In genomic region chr15:89665449-89666146, GRCh38 we compare ENCODE assay signal across 8 cellular contexts. TPM values are rescaled to one million over a fixed set of nuclear protein-coding genes. Genes with fewer than 3 reads are reported as not detected.
DNase-seq lines count a peak whose midpoint lies in the region; ATAC-seq and TF ChIP-seq lines count a peak whose summit lies in the region.

No MANE protein-coding gene starts in this region.

- no peak overlapping the region for H3K4me3 Mint-ChIP-seq in activated naive CD8-positive, alpha-beta T cell treated with anti-CD3 and anti-CD28 coated beads, Interleukin-2, amount 50 U/mL, for 24 hours

- peak overlapping the region; percentile 22 to 44 for H3K4me3 ChIP-seq in right atrium auricular region
- peak overlapping the region; percentile 44 for H3K4me3 ChIP-seq in retinal pigment epithelial cell (ENCODE audit: low read length)

- H3K27ac ChIP-seq in right atrium auricular region, result peak overlapping the region; percentile 82 to 92

- peaks cover 34% of the 10 kb centered on the region for H3K27me3 Mint-ChIP-seq in activated naive CD8-positive, alpha-beta T cell treated with anti-CD3 and anti-CD28 coated beads, Interleukin-2, amount 50 U/mL, for 24 hours

- peak; percentile 45 for DNase-seq in D341Med (ENCODE audit: low spot score)
- peak; percentile 14 for DNase-seq in activated naive CD8-positive, alpha-beta T cell treated with anti-CD3 and anti-CD28 coated beads, Interleukin-2, amount 50 U/mL, for 24 hours
- DNase-seq in right atrium auricular region (ENCODE audit: low spot score), result peak; percentile 79
- no peak for DNase-seq in retinal pigment epithelial cell (ENCODE audit: low read depth)
- no peak for DNase-seq in NCI-H1930 (lab: John Stamatoyannopoulos, UW)
- DNase-seq in COLO829 (ENCODE audit: low spot score), result no peak
- DNase-seq in NCI-H187 treated with DMSO at 0.1 percent for 48 hours (lab: John Stamatoyannopoulos, UW), result no peak

- H3K36me3 Mint-ChIP-seq in activated naive CD8-positive, alpha-beta T cell treated with anti-CD3 and anti-CD28 coated beads, Interleukin-2, amount 50 U/mL, for 24 hours (ENCODE audit: low read depth), result no peaks in the 10 kb centered on the region

- peaks cover 0 to 28% of the 10 kb centered on the region in 2 donors for H3K4me1 ChIP-seq in right atrium auricular region

- no peaks in the 10 kb centered on the region for H3K36me3 ChIP-seq in right atrium auricular region

- H3K9me3 Mint-ChIP-seq in activated naive CD8-positive, alpha-beta T cell treated with anti-CD3 and anti-CD28 coated beads, Interleukin-2, amount 50 U/mL, for 24 hours, result no peaks in the 10 kb centered on the region

- H3K27ac Mint-ChIP-seq in activated naive CD8-positive, alpha-beta T cell treated with anti-CD3 and anti-CD28 coated beads, Interleukin-2, amount 50 U/mL, for 24 hours, result no peak overlapping the region

- H3K9me3 ChIP-seq in right atrium auricular region, result no peaks in the 10 kb centered on the region

- peaks cover 1% of the 10 kb centered on the region for H3K4me1 Mint-ChIP-seq in activated naive CD8-positive, alpha-beta T cell treated with anti-CD3 and anti-CD28 coated beads, Interleukin-2, amount 50 U/mL, for 24 hours

- peak; percentile 44 for ATAC-seq in HG03432 (IDR thresholded peaks at IDR 0.05; ENCODE audit: unreplicated experiment)
- peak; percentile 56 for ATAC-seq in activated naive CD8-positive, alpha-beta T cell treated with anti-CD3 and anti-CD28 coated beads, Interleukin-2, amount 50 U/mL, for 24 hours

- no peak for TF ChIP-seq CTCF in right atrium auricular region (IDR thresholded peaks at IDR 0.05)
- no peak for TF ChIP-seq CTCF in retinal pigment epithelial cell (conservative IDR thresholded peaks at IDR 0.05; ENCODE audit: low read depth, low read length)

- H3K27me3 ChIP-seq in right atrium auricular region, result no peaks in the 10 kb centered on the region

RNA-seq across cellular contexts. Expression of gene KIF7, which starts 10.3 kb away (rescaled TPM):
- 1 to 10 TPM; 2.9 to 7.6 TPM for total RNA-seq in right atrium auricular region

RNA-seq across cellular contexts. Expression of gene PLIN1, which starts 13.6 kb away (rescaled TPM):
- total RNA-seq in right atrium auricular region, result 10 to 100 TPM in 1 of 2 donors, 1 to 10 TPM in 1; 3.6 to 22.6 TPM

RNA-seq across cellular contexts. Expression of gene PEX11A, which starts 25.0 kb away (rescaled TPM):
- total RNA-seq in right atrium auricular region, result 10 to 100 TPM; 11.6 to 14.8 TPM

RNA-seq across cellular contexts. Expression of gene WDR93, which starts 25.0 kb away (rescaled TPM):
- under 1 TPM in 1 of 2 donors, not detected in 1; 0.20 TPM for total RNA-seq in right atrium auricular region

Comparison
In these comparisons a context has a peak if more than half of its experiments do, and no peak if none do; other contexts are left out.
1. DNase-seq: peak in D341Med (single experiment), activated naive CD8-positive, alpha-beta T cell treated with anti-CD3 and anti-CD28 coated beads, Interleukin-2, amount 50 U/mL, for 24 hours (single experiment) and right atrium auricular region (single experiment); none in retinal pigment epithelial cell (single experiment), NCI-H1930 (0 of 2), COLO829 (single experiment) and NCI-H187 treated with DMSO at 0.1 percent for 48 hours (single experiment).